Comparison of ENCODE assay signal across 15 cellular contexts in the genomic region with DNA sequence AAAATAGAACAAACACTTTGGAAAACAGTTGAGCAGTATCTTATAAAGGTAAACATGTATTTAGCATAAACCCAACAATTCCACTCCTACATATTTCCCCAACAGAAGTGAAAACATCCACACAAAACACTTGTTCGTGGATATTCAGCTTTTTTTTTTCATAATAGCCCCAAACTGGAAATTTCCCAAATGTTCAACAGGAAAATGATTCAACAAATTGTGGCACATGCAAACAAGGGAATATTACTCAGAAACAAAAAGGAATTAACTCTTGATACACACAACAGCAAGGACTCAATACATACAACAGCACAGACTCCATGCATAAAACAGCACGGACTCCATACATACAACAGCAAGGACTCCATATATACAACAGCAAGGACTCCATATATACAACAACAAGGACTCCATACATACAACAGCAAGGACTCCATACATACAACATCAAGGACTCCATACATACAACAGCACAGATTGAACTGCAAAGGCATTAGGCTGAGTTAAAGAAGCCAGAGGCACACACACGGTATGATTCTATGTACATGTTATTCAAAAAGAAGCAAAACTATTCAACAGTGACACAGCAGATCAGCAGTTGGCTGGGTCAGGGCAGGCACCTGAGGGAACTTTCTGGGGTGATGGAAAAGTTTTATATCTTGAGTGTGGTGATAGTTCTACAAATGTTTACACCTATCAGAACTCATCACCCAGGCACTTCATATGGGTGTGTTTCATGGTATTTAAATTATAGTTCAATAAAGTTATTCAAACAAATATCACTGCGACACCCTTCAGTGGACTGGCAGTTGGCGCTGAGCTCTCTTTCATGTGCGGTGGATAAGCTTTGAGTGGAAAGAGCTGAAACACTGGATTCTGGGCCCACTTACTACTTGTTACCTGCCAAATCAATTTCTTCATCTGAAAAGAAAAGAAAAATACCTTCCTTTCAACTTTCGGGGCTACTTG. TPM values are rescaled to one million over a fixed set of nuclear protein-coding genes. Genes with fewer than 3 reads are reported as not detected.
A peak's percentile ranks its signal among the peaks of the same experiment; 100 is the strongest.
DNase-seq lines count a peak whose midpoint lies in the region; ATAC-seq lines count a peak whose summit lies in the region.
"Had no signal": no experiment of that assay in that cellular context is flagged by ENCODE, and none has a peak within 500 bp of the region (broad histone marks: within the 10 kb centered on the region; RNA-seq: fewer than 3 reads in every experiment).

No MANE protein-coding gene starts in this region.

- H3K27ac ChIP-seq in ACC112 (ENCODE audit: low read depth, low read length) (peak overlapping the region; percentile 84), GM23248 (peak overlapping the region; percentile 66)

- H2AFZ ChIP-seq in ACC112 (ENCODE audit: low read length, unreplicated experiment) (no peak overlapping the region), GM23248 (no peak overlapping the region)

- no peak overlapping the region for H3K4me3 Mint-ChIP-seq in central memory CD8-positive, alpha-beta T cell
- no peak overlapping the region for H3K4me3 Mint-ChIP-seq in naive B cell

- DNase-seq in GM23248 (peak; percentile 59), naive B cell (no peak), NCI-H510A (lab: John Stamatoyannopoulos, UW) (no peak)
- no peak for DNase-seq in central memory CD8-positive, alpha-beta T cell (ENCODE audit: low spot score in 2 of 2)
- DNase-seq in activated T-cell treated with anti-CD3 and anti-CD28 coated beads, Interleukin-2, amount 50 U/mL, for 48 hours = no peak
- DNase-seq: amygdala; BE2C; effector CD8-positive, alpha-beta T cell; NCI-H1417; NCI-H510A treated with DMSO at 0.1 percent for 48 hours; ovary had no signal

- H3K9ac ChIP-seq in GM23248 = no peak overlapping the region

- ATAC-seq in central memory CD8-positive, alpha-beta T cell (replicated peaks; ENCODE audit: extremely low read depth, poor library complexity, severe bottlenecking) = no peak
- ATAC-seq in naive B cell (ENCODE audit: low read depth in 2 of 2) = no peak
- ATAC-seq in HG02623 (IDR thresholded peaks at IDR 0.05; ENCODE audit: unreplicated experiment) = no peak
- ATAC-seq in HG03045 (IDR thresholded peaks at IDR 0.05; ENCODE audit: unreplicated experiment) = no peak
- ATAC-seq: HCT116 had no signal

- H3K9me3 Mint-ChIP-seq in central memory CD8-positive, alpha-beta T cell = no peaks in the 10 kb centered on the region
- H3K9me3 Mint-ChIP-seq in naive B cell = no peaks in the 10 kb centered on the region

- WGBS in GM23248 (ENCODE audit: low coverage in 1 of 2, low lambda C conversion rate in 2 of 2, missing lambda C conversion rate in 2 of 2), 2 experiments = 69 to 73% methylated on average over 7 of the region's 7 CpGs

- H3K27me3 Mint-ChIP-seq in central memory CD8-positive, alpha-beta T cell = no peaks in the 10 kb centered on the region
- no peaks in the 10 kb centered on the region for H3K27me3 Mint-ChIP-seq in naive B cell

- H3K36me3 ChIP-seq in ACC112 (ENCODE audit: insufficient read depth, low read length) (peaks cover 8% of the 10 kb centered on the region), GM23248 (ENCODE audit: low read depth) (no peaks in the 10 kb centered on the region; the same call in 1 of the 2 replicates)
- H3K36me3 ChIP-seq: BE2C, ovary had no signal

- H3K36me3 Mint-ChIP-seq in central memory CD8-positive, alpha-beta T cell (ENCODE audit: insufficient read depth) = peaks cover 17% of the 10 kb centered on the region
- peaks cover 17 to 25% of the 10 kb centered on the region in 2 donors for H3K36me3 Mint-ChIP-seq in naive B cell

- H3K79me2 ChIP-seq in ACC112 (ENCODE audit: control insufficient read depth, insufficient read depth, low read length, unreplicated experiment) = peaks cover 29% of the 10 kb centered on the region
- peaks cover 74% of the 10 kb centered on the region for H3K79me2 ChIP-seq in GM23248 (ENCODE audit: insufficient read depth)

- H3K27me3 ChIP-seq in ACC112 (ENCODE audit: insufficient read depth, low read length) (no peaks in the 10 kb centered on the region), GM23248 (replicated peaks; ENCODE audit: insufficient read depth) (no peaks in the 10 kb centered on the region)
- H3K27me3 ChIP-seq: BE2C, ovary had no signal

- H3K9me2 ChIP-seq in GM23248 (ENCODE audit: insufficient read depth) = no peaks in the 10 kb centered on the region

- H3K27ac Mint-ChIP-seq in central memory CD8-positive, alpha-beta T cell (ENCODE audit: low read depth) = peak overlapping the region; percentile 5
- peak overlapping the region in 5 of 6 donors; percentile 16 to 93 (median 86) for H3K27ac Mint-ChIP-seq in naive B cell

- H3K4me1 ChIP-seq in ACC112 (ENCODE audit: control insufficient read depth, insufficient read depth, low read length, unreplicated experiment) (peaks cover 51% of the 10 kb centered on the region), GM23248 (ENCODE audit: insufficient read depth) (peaks cover 57% of the 10 kb centered on the region)
- H3K4me1 ChIP-seq: BE2C had no signal

- H3F3A ChIP-seq in GM23248 (ENCODE audit: insufficient read depth) = peaks cover 44% of the 10 kb centered on the region

- H3K4me1 Mint-ChIP-seq in central memory CD8-positive, alpha-beta T cell = peaks cover 53% of the 10 kb centered on the region
- H3K4me1 Mint-ChIP-seq in naive B cell = peaks cover 39 to 74% (median 46%) of the 10 kb centered on the region in 3 donors

- H3K4me3 ChIP-seq in ACC112 (ENCODE audit: low read depth, low read length) = peak overlapping the region; percentile 0
- H3K4me3 ChIP-seq in GM23248 = peak overlapping the region; percentile 17; the same call in 1 of the 2 replicates
- H3K4me3 ChIP-seq: ovary had no signal

- in situ Hi-C loops in GM23248 (cut with MboI) = no loop called here

- peak overlapping the region; percentile 35 for H3K4me2 ChIP-seq in GM23248 (ENCODE audit: unreplicated experiment)

- H4K20me1 ChIP-seq in GM23248 (ENCODE audit: insufficient read depth) = no peaks in the 10 kb centered on the region

- H3K9me3 ChIP-seq in GM23248 (ENCODE audit: low read depth) = no peaks in the 10 kb centered on the region
- H3K9me3 ChIP-seq: BE2C, ovary had no signal

RNA-seq across cellular contexts. Expression of gene RFTN1, which starts 28.2 kb away (rescaled TPM):
- 62.3 and 77.7 TPM in 2 replicates for total RNA-seq in GM23248 (2014; rRNA removed; shearing (Covaris generic))
- polyA plus RNA-seq in GM23248 (2016; fragmentation: Nextera tagmentation; extraction: Ambion mirVana) (42.9 and 43.1 TPM in 2 replicates), naive B cell (ENCODE audit: low read depth in 6 of 6) (100 to 1,000 TPM in 3 of 6 donors, 10 to 100 TPM in 3; 63.0 to 147 (median 106) TPM)
